In the genomic region with DNA sequence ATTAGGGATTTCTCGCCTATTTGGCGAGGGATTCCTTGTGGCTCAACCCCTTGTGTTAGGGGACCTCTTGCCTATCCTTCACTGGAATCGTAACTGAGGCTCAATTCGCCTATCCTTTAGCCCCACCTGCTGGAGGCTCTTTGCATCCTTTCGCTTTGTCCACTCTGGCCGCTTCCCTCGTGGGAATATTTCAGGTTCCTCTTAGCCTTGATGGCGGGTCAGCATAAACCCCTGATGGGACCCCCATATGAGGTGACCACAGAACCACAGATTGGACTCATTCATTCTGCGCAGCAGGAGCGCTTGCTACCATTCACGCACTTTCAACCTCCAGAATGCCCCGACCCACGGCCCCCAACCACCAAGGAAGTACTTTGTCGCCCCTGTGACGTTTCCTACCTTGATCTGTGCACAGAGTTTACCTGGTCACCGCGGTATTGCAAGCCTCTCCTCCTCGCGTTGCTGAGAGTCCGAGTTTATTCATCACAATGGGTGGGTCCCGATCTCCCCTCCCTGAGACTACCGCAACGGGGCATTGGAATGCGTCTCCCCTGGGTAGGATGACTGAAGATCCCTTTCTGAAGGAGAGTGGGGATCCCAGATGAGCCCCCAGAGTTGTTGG, we compare ENCODE assay signal across 8 cellular contexts. TPM values are rescaled to one million over a fixed set of nuclear protein-coding genes. Genes with fewer than 3 reads are reported as not detected.
DNase-seq lines count a peak whose midpoint lies in the region; ATAC-seq and TF ChIP-seq lines count a peak whose summit lies in the region.

A gene (plus strand): TSS at position 425 of the 622 bp plus-strand sequence. CDS start 11,412 bp downstream, outside the sequence.

- no peaks in the 10 kb centered on the region for H3K9me3 ChIP-seq in gastrocnemius medialis

- DNase-seq in H4 (ENCODE audit: low spot score) (peak; percentile 76), T-helper 1 cell (peak; percentile 38 to 68 (median 54)), astrocyte of the cerebellum (ENCODE audit: low read depth) (peak; percentile 60), iPS DF 4.7 (ENCODE audit: extremely low read depth, low spot score) (peak; percentile 60), gastrocnemius medialis (peak; percentile 46 to 48), NCI-H128 (lab: John Stamatoyannopoulos, UW; ENCODE audit: unreplicated experiment) (no peak)

- no peaks in the 10 kb centered on the region for H3K27me3 ChIP-seq in gastrocnemius medialis

- peak within 1 kb of the TSS; percentile 56; the same call in 1 of the 2 replicates for H3K4me3 ChIP-seq in GM08714 (ENCODE audit: low read length)
- peak within 1 kb of the TSS; percentile 42 for H3K4me3 ChIP-seq in astrocyte of the cerebellum (ENCODE audit: low read depth, low read length)
- peak within 1 kb of the TSS; percentile 26 to 68 (median 58) for H3K4me3 ChIP-seq in gastrocnemius medialis

- no peaks in the 10 kb centered on the region for H3K36me3 ChIP-seq in gastrocnemius medialis

- intact Hi-C loops in gastrocnemius medialis (cut with DNase I; ENCODE audit: low total_unique reads), result loop anchor here (2.0 to 5.0 kb wide), 3 partner anchors 116 to 684 kb away; no protein-coding TSS in a partner anchor

- H3K4me1 ChIP-seq in gastrocnemius medialis, result no peaks in the 10 kb centered on the region

- peak within 1 kb of the TSS in 1 of 4 donors; percentile 22 for H3K27ac ChIP-seq in gastrocnemius medialis

- peak; percentile 79 for TF ChIP-seq CTCF in LNCAP (IDR thresholded peaks at IDR 0.05)
- peak; percentile 85 for TF ChIP-seq CTCF in astrocyte of the cerebellum (IDR thresholded peaks at IDR 0.05; ENCODE audit: low read depth, low read length, missing control alignments)
- peak; percentile 48 to 83 (median 69) for TF ChIP-seq CTCF in gastrocnemius medialis (IDR thresholded peaks at IDR 0.05 in 4 of 5, conservative IDR thresholded peaks at IDR 0.05 in 1 of 5)

- in situ Hi-C loops in astrocyte of the cerebellum (cut with HindIII; ENCODE audit: low sequenced_read_pairs), result no loop called here
- in situ Hi-C loops in gastrocnemius medialis (cut with MboI; ENCODE audit: low sequenced_read_pairs in 4 of 4), result loop anchor here (10.0 to 25.0 kb wide), 5 partner anchors 321 to 1171 kb away; a partner anchor contains a TSS

- ATAC-seq in gastrocnemius medialis, result peak; percentile 47 to 76

- no peak for TF ChIP-seq POLR2A in gastrocnemius medialis (IDR thresholded peaks at IDR 0.05)

RNA-seq across cellular contexts. Expression of the gene that starts here (rescaled TPM):
- not detected in 2 replicates for total RNA-seq in H4 (2014; rRNA removed; shearing (Covaris generic))
- total RNA-seq in gastrocnemius medialis, result not detected

Comparison
In these comparisons a context has a peak if more than half of its experiments do, and no peak if none do; other contexts are left out.
1. Peak in DNase-seq in H4; RNA of the gene not detected or under 1 TPM.
2. Peak in DNase-seq, ATAC-seq and H3K4me3 ChIP-seq in gastrocnemius medialis; RNA of the gene not detected or under 1 TPM.